Comparison of ENCODE assay signal across 8 cellular contexts in genomic region chr7:130141161-130141857, GRCh38.
DNase-seq lines count a peak whose midpoint lies in the region; ATAC-seq and TF ChIP-seq lines count a peak whose summit lies in the region.

No MANE protein-coding gene starts in this region.

- no peaks in the 10 kb centered on the region for H3K79me2 ChIP-seq in osteoblast (ENCODE audit: insufficient read depth, low read length)

- H3K36me3 ChIP-seq in left ventricle myocardium inferior: peaks cover 14% of the 10 kb centered on the region
- peaks cover 4% of the 10 kb centered on the region for H3K36me3 ChIP-seq in osteoblast (ENCODE audit: insufficient read depth, low read length)
- peaks cover 0 to 7% of the 10 kb centered on the region in 2 donors for H3K36me3 ChIP-seq in vagina

- no peaks in the 10 kb centered on the region for H3K9me3 ChIP-seq in left ventricle myocardium inferior (replicated peaks)
- no peaks in the 10 kb centered on the region for H3K9me3 ChIP-seq in osteoblast (ENCODE audit: low read depth, low read length)
- no peaks in the 10 kb centered on the region for H3K9me3 ChIP-seq in vagina

- H3K27me3 ChIP-seq in left ventricle myocardium inferior (ENCODE audit: low read depth) (no peaks in the 10 kb centered on the region), osteoblast (ENCODE audit: insufficient read depth, low read length) (no peaks in the 10 kb centered on the region), vagina (no peaks in the 10 kb centered on the region)

- H3K4me1 ChIP-seq in left ventricle myocardium inferior (peaks cover 15% of the 10 kb centered on the region), osteoblast (ENCODE audit: insufficient read depth, low read length) (peaks cover 29% of the 10 kb centered on the region), vagina (peaks cover 21% of the 10 kb centered on the region)

- peak overlapping the region; percentile 88 for H3K4me2 ChIP-seq in osteoblast (ENCODE audit: insufficient read depth, low read length)

- H3K27ac ChIP-seq in left ventricle myocardium inferior (replicated peaks) (peak overlapping the region; percentile 63), osteoblast (ENCODE audit: low read depth, low read length) (peak overlapping the region; percentile 90), vagina (peak overlapping the region; percentile 84)

- H3K4me3 ChIP-seq in left ventricle myocardium inferior (peak overlapping the region; percentile 72), osteoblast (ENCODE audit: insufficient read depth, low read length) (peak overlapping the region; percentile 71), vagina (peak overlapping the region; percentile 49 to 64)

- ATAC-seq in HG03439 (IDR thresholded peaks at IDR 0.05; ENCODE audit: unreplicated experiment): no peak

- TF ChIP-seq POLR2A in vagina (IDR thresholded peaks at IDR 0.05): no peak

- DNase-seq in NCI-H748 (lab: John Stamatoyannopoulos, UW; ENCODE audit: unreplicated experiment): peak; percentile 27
- no peak for DNase-seq in NCI-H748 treated with DMSO at 0.1 percent for 48 hours (lab: John Stamatoyannopoulos, UW)
- peak; percentile 65 for DNase-seq in NCI-H2107 treated with DMSO at 0.1 percent for 48 hours (lab: John Stamatoyannopoulos, UW; ENCODE audit: unreplicated experiment)
- peak in 52 of 56 donors; percentile 3 to 90 (median 64) for DNase-seq in amygdala (lab: John Stamatoyannopoulos, UW)
- DNase-seq in left ventricle myocardium inferior: peak; percentile 54
- peak; percentile 98 for DNase-seq in osteoblast (ENCODE audit: insufficient read length, low spot score, missing footprints)
- DNase-seq in vagina (ENCODE audit: extremely low spot score in 2 of 2): no peak

- peak overlapping the region; percentile 92 for H2AFZ ChIP-seq in osteoblast (ENCODE audit: low read length)

- no peaks in the 10 kb centered on the region for H4K20me1 ChIP-seq in osteoblast (ENCODE audit: insufficient read depth, low read length)

- TF ChIP-seq CTCF in left ventricle myocardium inferior (IDR thresholded peaks at IDR 0.05; ENCODE audit: borderline replicate concordance) (no peak), osteoblast (IDR thresholded peaks at IDR 0.05; ENCODE audit: extremely low read depth, low read depth, low read length) (no peak), vagina (IDR thresholded peaks at IDR 0.05) (no peak)

- intact Hi-C loops in left ventricle myocardium inferior (cut with micrococcal nuclease): no loop called here
- intact Hi-C loops in vagina (cut with DNase I): no loop called here

Comparison
In these comparisons a context has a peak if more than half of its experiments do, and no peak if none do; other contexts are left out.
1. DNase-seq: peak in NCI-H748 (single experiment), NCI-H2107 treated with DMSO at 0.1 percent for 48 hours (single experiment), amygdala (52 of 56), left ventricle myocardium inferior (single experiment) and osteoblast (single experiment); none in NCI-H748 treated with DMSO at 0.1 percent for 48 hours (single experiment) and vagina (0 of 2).
2. Peak in every context shown above with its lines, with median percentiles within 50 percentile points of each other: H3K27ac ChIP-seq and H3K4me3 ChIP-seq.